15 cellular contexts compared by ENCODE assay signal in the genomic region with DNA sequence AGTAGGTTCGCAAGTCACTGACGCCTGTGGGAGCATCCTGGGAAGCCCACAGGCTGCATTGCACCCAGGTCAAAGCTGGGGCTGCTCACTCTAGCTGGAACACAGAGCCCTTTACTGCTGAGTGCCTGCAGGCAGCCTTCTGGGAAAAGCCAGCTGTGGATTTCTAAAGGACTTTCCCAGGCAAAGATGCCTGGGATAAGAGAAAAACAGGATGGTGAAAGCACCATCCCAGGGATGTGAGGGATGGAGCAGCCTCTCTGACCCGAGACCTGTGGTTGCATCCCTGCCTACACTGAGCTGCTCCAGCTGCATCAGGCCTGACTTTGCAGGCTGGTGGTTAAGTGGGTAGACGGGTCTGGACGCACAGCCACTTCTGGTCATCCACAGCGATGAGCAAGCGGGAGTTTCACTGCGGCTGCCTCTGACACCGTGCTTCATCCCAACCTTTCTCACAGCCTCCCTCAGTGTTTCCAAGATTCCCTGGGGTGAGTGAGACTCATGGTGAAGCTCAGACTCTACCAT. TPM values are rescaled to one million over a fixed set of nuclear protein-coding genes. Genes with fewer than 3 reads are reported as not detected.
DNase-seq lines count a peak whose midpoint lies in the region; ATAC-seq and TF ChIP-seq lines count a peak whose summit lies in the region.
"Had no signal": no experiment of that assay in that cellular context is flagged by ENCODE, and none has a peak within 500 bp of the region (broad histone marks: within the 10 kb centered on the region; RNA-seq: fewer than 3 reads in every experiment).

No MANE protein-coding gene starts in this region.

- TF ChIP-seq CTCF in Panc1 (IDR thresholded peaks at IDR 0.05) (no peak), epithelial cell of esophagus (IDR thresholded peaks at IDR 0.05; ENCODE audit: insufficient read depth, low read depth, low read length, missing control alignments) (no peak), osteoblast (IDR thresholded peaks at IDR 0.05; ENCODE audit: extremely low read depth, low read depth, low read length) (peak; percentile 10), right atrium auricular region (IDR thresholded peaks at IDR 0.05) (no peak)

- ATAC-seq in Panc1 (peak; percentile 31), HG03025 (IDR thresholded peaks at IDR 0.05; ENCODE audit: low FRiP score, unreplicated experiment) (no peak), HG03196 (IDR thresholded peaks at IDR 0.05; ENCODE audit: unreplicated experiment) (no peak)
- ATAC-seq: GM23338; left lobe of liver; stimulated activated memory B cell treated with anti-CD40 and anti-IgM and Interleukin-4, amounts not matched to agents 10 μg/mL and 1 μg/mL and 100 μg/mL, for 72 hours had no signal

- H3K9ac ChIP-seq in BLaER1: no peak overlapping the region

- no peaks in the 10 kb centered on the region for H3K9me3 ChIP-seq in BLaER1
- H3K9me3 ChIP-seq in Panc1 (ENCODE audit: control insufficient read depth, insufficient read depth, low read depth, low read length): no peaks in the 10 kb centered on the region
- no peaks in the 10 kb centered on the region for H3K9me3 ChIP-seq in osteoblast (ENCODE audit: low read depth, low read length)
- H3K9me3 ChIP-seq in right atrium auricular region: no peaks in the 10 kb centered on the region

- H3K4me3 ChIP-seq in BLaER1 (no peak overlapping the region), Panc1 (ENCODE audit: low read depth in 2 of 2, low read length in 2 of 2) (no peak overlapping the region), epithelial cell of esophagus (ENCODE audit: low read length) (no peak overlapping the region), osteoblast (ENCODE audit: insufficient read depth, low read length) (peak overlapping the region; percentile 26), right atrium auricular region (no peak overlapping the region)
- H3K4me3 ChIP-seq: GM23338, SK-N-MC had no signal

- H3K79me2 ChIP-seq in osteoblast (ENCODE audit: insufficient read depth, low read length): no peaks in the 10 kb centered on the region

- no TSS peak for BruUV-seq in Panc1 (replicated peaks; lab: Mats Ljungman, UMichigan)

- H3K27me3 ChIP-seq in BLaER1: no peaks in the 10 kb centered on the region
- H3K27me3 ChIP-seq in Panc1 (ENCODE audit: control insufficient read depth, insufficient read depth, low read length): no peaks in the 10 kb centered on the region
- H3K27me3 ChIP-seq in osteoblast (ENCODE audit: insufficient read depth, low read length): no peaks in the 10 kb centered on the region
- no peaks in the 10 kb centered on the region for H3K27me3 ChIP-seq in right atrium auricular region

- H4K20me1 ChIP-seq in BLaER1 (no peaks in the 10 kb centered on the region), osteoblast (ENCODE audit: insufficient read depth, low read length) (no peaks in the 10 kb centered on the region)

- POLR2A ChIA-PET in Panc1 (lab: Charles Lee): no interaction called here

- H3K4me1 ChIP-seq in BLaER1: peaks cover 16% of the 10 kb centered on the region
- H3K4me1 ChIP-seq in Panc1 (ENCODE audit: control insufficient read depth, insufficient read depth, low read length): peaks cover 9% of the 10 kb centered on the region
- H3K4me1 ChIP-seq in osteoblast (ENCODE audit: insufficient read depth, low read length): peaks cover 31% of the 10 kb centered on the region
- no peaks in the 10 kb centered on the region for H3K4me1 ChIP-seq in right atrium auricular region

- H3K4me2 ChIP-seq in BLaER1 (peak overlapping the region; percentile 48), osteoblast (ENCODE audit: insufficient read depth, low read length) (peak overlapping the region; percentile 62)
- H3K4me2 ChIP-seq: GM23338 had no signal

- CTCF ChIA-PET in Panc1 (lab: Charles Lee): no interaction called here

- intact Hi-C loops in Panc1 (cut with micrococcal nuclease; ENCODE audit: unreplicated experiment): no loop called here

- in situ Hi-C loops in Panc1 (cut with HindIII; ENCODE audit: low pct_unique_long_range_greater_than_20kb, low sequenced_read_pairs): no loop called here

- H2AFZ ChIP-seq in osteoblast (ENCODE audit: low read length): no peak overlapping the region
- H2AFZ ChIP-seq: GM23338 had no signal

- no peak overlapping the region for H3K27ac ChIP-seq in BLaER1
- peak overlapping the region; percentile 41; the same call in 1 of the 2 replicates for H3K27ac ChIP-seq in Panc1 (ENCODE audit: low read length)
- peak overlapping the region; percentile 100 for H3K27ac ChIP-seq in osteoblast (ENCODE audit: low read depth, low read length)
- H3K27ac ChIP-seq in right atrium auricular region: no peak overlapping the region
- H3K27ac ChIP-seq: SK-N-MC had no signal

- DNase-seq in Panc1 (ENCODE audit: low read depth, low spot score) (no peak), epithelial cell of esophagus (ENCODE audit: low read depth) (peak; percentile 24), osteoblast (ENCODE audit: insufficient read length, low spot score, missing footprints) (peak; percentile 90), right atrium auricular region (ENCODE audit: low spot score) (no peak)
- DNase-seq in stimulated activated CD4-positive, alpha-beta T cell treated with anti-CD3 and anti-CD28 coated beads, Interleukin-4, amount 100 ng/mL, for 1 hour: no peak
- DNase-seq: caudate nucleus, NCI-H1436, NCI-H774 had no signal

- H3K36me3 ChIP-seq in BLaER1: no peaks in the 10 kb centered on the region
- no peaks in the 10 kb centered on the region for H3K36me3 ChIP-seq in Panc1 (ENCODE audit: control insufficient read depth, insufficient read depth, low read length)
- H3K36me3 ChIP-seq in osteoblast (ENCODE audit: insufficient read depth, low read length): no peaks in the 10 kb centered on the region
- H3K36me3 ChIP-seq in right atrium auricular region: no peaks in the 10 kb centered on the region

RNA-seq across cellular contexts. Expression of a gene that starts 52.5 kb away (rescaled TPM):
- total RNA-seq in Panc1 (2021; ENCODE audit: unreplicated experiment) (146 TPM), osteoblast (205 and 300 TPM in 2 replicates), right atrium auricular region (100 to 1,000 TPM in 1 of 2 donors, 10 to 100 TPM in 1; 62.3 to 119 TPM)
- 73.2 TPM for polyA plus RNA-seq in Panc1 (2012; ENCODE audit: insufficient read length)

RNA-seq across cellular contexts. Expression of a gene that starts 59.1 kb away (rescaled TPM):
- 68.8 TPM for total RNA-seq in Panc1 (2021; ENCODE audit: unreplicated experiment)
- polyA plus RNA-seq in Panc1 (2012; ENCODE audit: insufficient read length): 51.3 TPM
- 68.4 and 77.5 TPM in 2 replicates for total RNA-seq in osteoblast
- total RNA-seq in right atrium auricular region: 100 to 1,000 TPM in 1 of 2 donors, 10 to 100 TPM in 1; 67.8 to 110 TPM

RNA-seq across cellular contexts. Expression of a gene that starts 59.1 kb away (rescaled TPM):
- 30.5 TPM for total RNA-seq in Panc1 (2021; ENCODE audit: unreplicated experiment)
- polyA plus RNA-seq in Panc1 (2012; ENCODE audit: insufficient read length): 21.3 TPM
- 15.9 and 42.4 TPM in 2 replicates for total RNA-seq in osteoblast
- 10 to 100 TPM; 16.1 to 27.8 TPM for total RNA-seq in right atrium auricular region

Comparison
In these comparisons a context has a peak if more than half of its experiments do, and no peak if none do; other contexts are left out.
1. H3K27ac ChIP-seq: peak in Panc1 (single experiment) and osteoblast (single experiment); none in BLaER1 (single experiment) and right atrium auricular region (0 of 2).
2. DNase-seq: peak in epithelial cell of esophagus (single experiment) and osteoblast (single experiment); none in Panc1 (single experiment), right atrium auricular region (single experiment) and stimulated activated CD4-positive, alpha-beta T cell treated with anti-CD3 and anti-CD28 coated beads, Interleukin-4, amount 100 ng/mL, for 1 hour (single experiment).